Comparison of ENCODE assay signal across 1 cellular context in genomic region chr5:759111-759741, GRCh38.
TF ChIP-seq lines count a peak whose summit lies in the region.

No MANE protein-coding gene starts in this region.

TF ChIP-seq in HepG2, 621 proteins besides CTCF, POLR2A, EP300 and RAD21 (continued from another document and continues in another):
- TF ChIP-seq, protein P1, sequence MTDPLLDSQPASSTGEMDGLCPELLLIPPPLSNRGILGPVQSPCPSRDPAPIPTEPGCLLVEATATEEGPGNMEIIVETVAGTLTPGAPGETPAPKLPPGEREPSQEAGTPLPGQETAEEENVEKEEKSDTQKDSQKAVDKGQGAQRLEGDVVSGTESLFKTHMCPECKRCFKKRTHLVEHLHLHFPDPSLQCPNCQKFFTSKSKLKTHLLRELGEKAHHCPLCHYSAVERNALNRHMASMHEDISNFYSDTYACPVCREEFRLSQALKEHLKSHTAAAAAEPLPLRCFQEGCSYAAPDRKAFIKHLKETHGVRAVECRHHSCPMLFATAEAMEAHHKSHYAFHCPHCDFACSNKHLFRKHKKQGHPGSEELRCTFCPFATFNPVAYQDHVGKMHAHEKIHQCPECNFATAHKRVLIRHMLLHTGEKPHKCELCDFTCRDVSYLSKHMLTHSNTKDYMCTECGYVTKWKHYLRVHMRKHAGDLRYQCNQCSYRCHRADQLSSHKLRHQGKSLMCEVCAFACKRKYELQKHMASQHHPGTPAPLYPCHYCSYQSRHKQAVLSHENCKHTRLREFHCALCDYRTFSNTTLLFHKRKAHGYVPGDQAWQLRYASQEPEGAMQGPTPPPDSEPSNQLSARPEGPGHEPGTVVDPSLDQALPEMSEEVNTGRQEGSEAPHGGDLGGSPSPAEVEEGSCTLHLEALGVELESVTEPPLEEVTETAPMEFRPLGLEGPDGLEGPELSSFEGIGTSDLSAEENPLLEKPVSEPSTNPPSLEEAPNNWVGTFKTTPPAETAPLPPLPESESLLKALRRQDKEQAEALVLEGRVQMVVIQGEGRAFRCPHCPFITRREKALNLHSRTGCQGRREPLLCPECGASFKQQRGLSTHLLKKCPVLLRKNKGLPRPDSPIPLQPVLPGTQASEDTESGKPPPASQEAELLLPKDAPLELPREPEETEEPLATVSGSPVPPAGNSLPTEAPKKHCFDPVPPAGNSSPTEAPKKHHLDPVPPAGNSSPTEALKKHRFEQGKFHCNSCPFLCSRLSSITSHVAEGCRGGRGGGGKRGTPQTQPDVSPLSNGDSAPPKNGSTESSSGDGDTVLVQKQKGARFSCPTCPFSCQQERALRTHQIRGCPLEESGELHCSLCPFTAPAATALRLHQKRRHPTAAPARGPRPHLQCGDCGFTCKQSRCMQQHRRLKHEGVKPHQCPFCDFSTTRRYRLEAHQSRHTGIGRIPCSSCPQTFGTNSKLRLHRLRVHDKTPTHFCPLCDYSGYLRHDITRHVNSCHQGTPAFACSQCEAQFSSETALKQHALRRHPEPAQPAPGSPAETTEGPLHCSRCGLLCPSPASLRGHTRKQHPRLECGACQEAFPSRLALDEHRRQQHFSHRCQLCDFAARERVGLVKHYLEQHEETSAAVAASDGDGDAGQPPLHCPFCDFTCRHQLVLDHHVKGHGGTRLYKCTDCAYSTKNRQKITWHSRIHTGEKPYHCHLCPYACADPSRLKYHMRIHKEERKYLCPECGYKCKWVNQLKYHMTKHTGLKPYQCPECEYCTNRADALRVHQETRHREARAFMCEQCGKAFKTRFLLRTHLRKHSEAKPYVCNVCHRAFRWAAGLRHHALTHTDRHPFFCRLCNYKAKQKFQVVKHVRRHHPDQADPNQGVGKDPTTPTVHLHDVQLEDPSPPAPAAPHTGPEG (CRISPR knock-in tag; IDR thresholded peaks at IDR 0.05) = no peak
- TF ChIP-seq HMG20B (CRISPR knock-in tag; conservative IDR thresholded peaks at IDR 0.05) = no peak
- peak; percentile 92 for TF ChIP-seq RFX1 (IDR thresholded peaks at IDR 0.05)
- no peak for TF ChIP-seq DZIP1 (CRISPR knock-in tag; IDR thresholded peaks at IDR 0.05)
- TF ChIP-seq NFE2L1 (CRISPR knock-in tag; IDR thresholded peaks at IDR 0.05; ENCODE audit: borderline replicate concordance) = no peak
- TF ChIP-seq, protein P2, sequence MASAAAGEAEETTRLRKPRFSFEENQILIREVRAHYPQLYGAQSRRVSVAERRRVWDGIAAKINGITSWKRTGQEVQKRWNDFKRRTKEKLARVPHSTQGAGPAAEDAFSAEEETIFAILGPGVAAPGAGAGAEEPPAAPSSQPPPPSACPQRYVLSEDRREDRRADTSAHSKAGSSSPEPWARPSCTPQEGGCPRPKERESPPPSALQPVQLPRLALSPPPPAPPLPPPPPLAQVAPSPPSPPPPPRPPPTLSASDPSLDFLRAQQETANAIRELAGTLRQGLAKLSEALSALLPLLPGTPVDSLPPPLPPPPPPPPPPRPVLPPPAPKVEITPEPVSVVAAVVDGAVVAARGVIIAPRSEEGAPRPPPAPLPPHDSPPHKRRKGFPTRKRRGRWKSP (CRISPR knock-in tag; IDR thresholded peaks at IDR 0.05) = no peak
- no peak for TF ChIP-seq ZNF761 (CRISPR knock-in tag; conservative IDR thresholded peaks at IDR 0.05)
- TF ChIP-seq CBFB (CRISPR knock-in tag; IDR thresholded peaks at IDR 0.05) = no peak
- TF ChIP-seq ZNF33B (CRISPR knock-in tag; IDR thresholded peaks at IDR 0.05) = no peak
- TF ChIP-seq, protein P3, sequence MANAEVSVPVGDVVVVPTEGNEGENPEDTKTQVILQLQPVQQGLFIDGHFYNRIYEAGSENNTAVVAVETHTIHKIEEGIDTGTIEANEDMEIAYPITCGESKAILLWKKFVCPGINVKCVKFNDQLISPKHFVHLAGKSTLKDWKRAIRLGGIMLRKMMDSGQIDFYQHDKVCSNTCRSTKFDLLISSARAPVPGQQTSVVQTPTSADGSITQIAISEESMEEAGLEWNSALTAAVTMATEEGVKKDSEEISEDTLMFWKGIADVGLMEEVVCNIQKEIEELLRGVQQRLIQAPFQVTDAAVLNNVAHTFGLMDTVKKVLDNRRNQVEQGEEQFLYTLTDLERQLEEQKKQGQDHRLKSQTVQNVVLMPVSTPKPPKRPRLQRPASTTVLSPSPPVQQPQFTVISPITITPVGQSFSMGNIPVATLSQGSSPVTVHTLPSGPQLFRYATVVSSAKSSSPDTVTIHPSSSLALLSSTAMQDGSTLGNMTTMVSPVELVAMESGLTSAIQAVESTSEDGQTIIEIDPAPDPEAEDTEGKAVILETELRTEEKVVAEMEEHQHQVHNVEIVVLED (CRISPR knock-in tag; IDR thresholded peaks at IDR 0.05; ENCODE audit: borderline replicate concordance) = no peak
- TF ChIP-seq PRMT3 (CRISPR knock-in tag; IDR thresholded peaks at IDR 0.05; ENCODE audit: borderline replicate concordance, low read depth) = no peak
- 0 out of 2 replicates have a peak, but pooled peaks have one; percentile 47 for TF ChIP-seq ZNF572 (CRISPR knock-in tag; IDR thresholded peaks at IDR 0.05)
- 0 out of 2 replicates have a peak, but pooled peaks have one; percentile 12 for TF ChIP-seq KDM6A (CRISPR knock-in tag; IDR thresholded peaks at IDR 0.05; ENCODE audit: low read depth)
- no peak for TF ChIP-seq IRF2 (CRISPR knock-in tag; IDR thresholded peaks at IDR 0.05)
- no peak for TF ChIP-seq SNAPC5 (CRISPR knock-in tag; IDR thresholded peaks at IDR 0.05; ENCODE audit: borderline replicate concordance)
- no peak for TF ChIP-seq AKNA (CRISPR knock-in tag; IDR thresholded peaks at IDR 0.05; ENCODE audit: borderline replicate concordance)
- TF ChIP-seq FLYWCH1 (CRISPR knock-in tag; IDR thresholded peaks at IDR 0.05) = 0 out of 2 replicates have a peak, but pooled peaks have one; percentile 28
- TF ChIP-seq ZNF274 (CRISPR knock-in tag; IDR thresholded peaks at IDR 0.05) = no peak
- TF ChIP-seq SRF (IDR thresholded peaks at IDR 0.05; ENCODE audit: low read depth, low read length) = no peak
- TF ChIP-seq, protein P4, sequence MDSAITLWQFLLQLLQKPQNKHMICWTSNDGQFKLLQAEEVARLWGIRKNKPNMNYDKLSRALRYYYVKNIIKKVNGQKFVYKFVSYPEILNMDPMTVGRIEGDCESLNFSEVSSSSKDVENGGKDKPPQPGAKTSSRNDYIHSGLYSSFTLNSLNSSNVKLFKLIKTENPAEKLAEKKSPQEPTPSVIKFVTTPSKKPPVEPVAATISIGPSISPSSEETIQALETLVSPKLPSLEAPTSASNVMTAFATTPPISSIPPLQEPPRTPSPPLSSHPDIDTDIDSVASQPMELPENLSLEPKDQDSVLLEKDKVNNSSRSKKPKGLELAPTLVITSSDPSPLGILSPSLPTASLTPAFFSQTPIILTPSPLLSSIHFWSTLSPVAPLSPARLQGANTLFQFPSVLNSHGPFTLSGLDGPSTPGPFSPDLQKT (CRISPR knock-in tag; IDR thresholded peaks at IDR 0.05; ENCODE audit: borderline replicate concordance) = no peak
- no peak for TF ChIP-seq ZNF460 (CRISPR knock-in tag; IDR thresholded peaks at IDR 0.05; ENCODE audit: borderline replicate concordance)
- TF ChIP-seq, protein P5, sequence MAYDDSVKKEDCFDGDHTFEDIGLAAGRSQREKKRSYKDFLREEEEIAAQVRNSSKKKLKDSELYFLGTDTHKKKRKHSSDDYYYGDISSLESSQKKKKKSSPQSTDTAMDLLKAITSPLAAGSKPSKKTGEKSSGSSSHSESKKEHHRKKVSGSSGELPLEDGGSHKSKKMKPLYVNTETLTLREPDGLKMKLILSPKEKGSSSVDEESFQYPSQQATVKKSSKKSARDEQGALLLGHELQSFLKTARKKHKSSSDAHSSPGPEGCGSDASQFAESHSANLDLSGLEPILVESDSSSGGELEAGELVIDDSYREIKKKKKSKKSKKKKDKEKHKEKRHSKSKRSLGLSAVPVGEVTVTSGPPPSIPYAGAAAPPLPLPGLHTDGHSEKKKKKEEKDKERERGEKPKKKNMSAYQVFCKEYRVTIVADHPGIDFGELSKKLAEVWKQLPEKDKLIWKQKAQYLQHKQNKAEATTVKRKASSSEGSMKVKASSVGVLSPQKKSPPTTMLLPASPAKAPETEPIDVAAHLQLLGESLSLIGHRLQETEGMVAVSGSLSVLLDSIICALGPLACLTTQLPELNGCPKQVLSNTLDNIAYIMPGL (CRISPR knock-in tag; IDR thresholded peaks at IDR 0.05; ENCODE audit: borderline replicate concordance in 1 of 2, low read depth in 1 of 2) = no peak
- no peak for TF ChIP-seq TOPORS (CRISPR knock-in tag; IDR thresholded peaks at IDR 0.05)
- TF ChIP-seq FOXK1 (CRISPR knock-in tag; IDR thresholded peaks at IDR 0.05; ENCODE audit: borderline replicate concordance, low read depth) = peak; percentile 48
- no peak for TF ChIP-seq ATRX (CRISPR knock-in tag; IDR thresholded peaks at IDR 0.05; ENCODE audit: borderline replicate concordance)
- TF ChIP-seq PTBP1 (IDR thresholded peaks at IDR 0.05; ENCODE audit: low read depth, low read length, poor library complexity, severe bottlenecking) = no peak
- no peak for TF ChIP-seq ZBTB21 (CRISPR knock-in tag; IDR thresholded peaks at IDR 0.05)
- TF ChIP-seq ADNP (CRISPR knock-in tag; IDR thresholded peaks at IDR 0.05) = no peak
